8 cellular contexts compared by ENCODE assay signal in genomic region chr1:93304716-93305138, GRCh38. TPM values are rescaled to one million over a fixed set of nuclear protein-coding genes. Genes with fewer than 3 reads are reported as not detected.
DNase-seq lines count a peak whose midpoint lies in the region; ATAC-seq and TF ChIP-seq lines count a peak whose summit lies in the region.

No MANE protein-coding gene starts in this region.

- peak; percentile 3 to 19 for DNase-seq in activated CD8-positive, alpha-beta memory T cell treated with anti-CD3 and anti-CD28 coated beads for 1 hour (ENCODE audit: extremely low read depth in 1 of 2, low read depth in 1 of 2)
- DNase-seq in activated CD8-positive, alpha-beta memory T cell treated with anti-CD3 and anti-CD28 coated beads for 24 hours = no peak
- DNase-seq in HL-60 (ENCODE audit: low read depth in 1 of 2, low spot score in 1 of 2) (peak in 1 of 2 experiments; percentile 63), NOMO-1 treated with DMSO at 0.1 percent for 48 hours (lab: John Stamatoyannopoulos, UW; ENCODE audit: unreplicated experiment) (peak; percentile 75), germinal center (ENCODE audit: low spot score) (peak; percentile 54), pulmonary artery endothelial cell (ENCODE audit: low read depth, low spot score) (peak; percentile 27)
- peak; percentile 29 to 32 for DNase-seq in activated T-cell treated with anti-CD3 and anti-CD28 coated beads, Interleukin-2, amount 50 U/mL, for 72 hours

- no peaks in the 10 kb centered on the region for H3K9me3 Mint-ChIP-seq in activated T-cell treated with anti-CD3 and anti-CD28 coated beads, Interleukin-2, amount 50 U/mL, for 72 hours

- no peaks in the 10 kb centered on the region for H3K27me3 Mint-ChIP-seq in activated T-cell treated with anti-CD3 and anti-CD28 coated beads, Interleukin-2, amount 50 U/mL, for 72 hours (ENCODE audit: low read depth)

- ATAC-seq in activated T-cell treated with anti-CD3 and anti-CD28 coated beads, Interleukin-2, amount 50 U/mL, for 72 hours (replicated peaks in 1 of 2) = peak; percentile 46 to 58
- ATAC-seq in HG03045 (IDR thresholded peaks at IDR 0.05; ENCODE audit: unreplicated experiment) = no peak

- H3K27ac ChIP-seq in HL-60 (replicated peaks) = no peak overlapping the region

- no peaks in the 10 kb centered on the region for H3K27me3 ChIP-seq in HL-60 (ENCODE audit: insufficient read depth, poor library complexity, severe bottlenecking)

- H3K4me3 Mint-ChIP-seq in activated T-cell treated with anti-CD3 and anti-CD28 coated beads, Interleukin-2, amount 50 U/mL, for 72 hours = no peak overlapping the region

- TF ChIP-seq CTCF in HL-60 (IDR thresholded peaks at IDR 0.05; ENCODE audit: insufficient read depth, low read length) = peak; percentile 71

- H3K36me3 Mint-ChIP-seq in activated T-cell treated with anti-CD3 and anti-CD28 coated beads, Interleukin-2, amount 50 U/mL, for 72 hours (ENCODE audit: insufficient read depth in 2 of 2) = peaks cover 1 to 2% of the 10 kb centered on the region in 2 donors

- no peaks in the 10 kb centered on the region for H3K4me1 Mint-ChIP-seq in activated T-cell treated with anti-CD3 and anti-CD28 coated beads, Interleukin-2, amount 50 U/mL, for 72 hours (ENCODE audit: low read depth)

- no peak overlapping the region for H3K27ac Mint-ChIP-seq in activated T-cell treated with anti-CD3 and anti-CD28 coated beads, Interleukin-2, amount 50 U/mL, for 72 hours

- H3K4me3 ChIP-seq in HL-60 (replicated peaks; ENCODE audit: insufficient read depth, low read length) = no peak overlapping the region

RNA-seq across cellular contexts. Expression of gene DR1, which starts 41.0 kb away (rescaled TPM):
- total RNA-seq in activated T-cell treated with anti-CD3 and anti-CD28 coated beads, Interleukin-2, amount 50 U/mL, for 72 hours = 10 to 100 TPM; 78.4 to 86.2 TPM
- total RNA-seq in pulmonary artery endothelial cell = 38.9 and 56.3 TPM in 2 replicates
